8 cellular contexts compared by ENCODE assay signal in the genomic region with DNA sequence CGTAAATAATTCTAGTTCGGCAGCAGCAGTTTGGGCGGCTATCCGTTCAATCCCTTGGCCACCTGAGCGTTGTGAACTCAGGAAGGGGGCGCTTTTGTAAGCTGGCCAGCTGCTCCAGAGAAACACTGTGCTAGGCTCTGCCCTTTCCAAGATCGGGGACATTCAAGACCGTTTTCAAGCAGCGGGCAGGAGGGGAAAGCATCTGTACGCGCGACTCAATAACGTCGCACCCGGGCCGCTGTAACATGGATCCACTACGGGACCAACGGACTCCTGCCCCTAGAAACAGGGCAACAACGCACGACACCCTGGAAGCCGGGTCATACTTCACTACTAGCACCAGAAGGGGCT. TPM values are rescaled to one million over a fixed set of nuclear protein-coding genes. Genes with fewer than 3 reads are reported as not detected.
DNase-seq lines count a peak whose midpoint lies in the region; ATAC-seq and TF ChIP-seq lines count a peak whose summit lies in the region.

No MANE protein-coding gene starts in this region.

- H3K36me3 Mint-ChIP-seq in activated naive CD4-positive, alpha-beta T cell treated with anti-CD3 and anti-CD28 coated beads for 36 hours (ENCODE audit: low read depth): peaks cover 32% of the 10 kb centered on the region

- H3K27me3 Mint-ChIP-seq in activated naive CD4-positive, alpha-beta T cell treated with anti-CD3 and anti-CD28 coated beads for 36 hours (ENCODE audit: low read depth): peaks cover 2% of the 10 kb centered on the region

- no peaks in the 10 kb centered on the region for H3K9me3 Mint-ChIP-seq in activated naive CD4-positive, alpha-beta T cell treated with anti-CD3 and anti-CD28 coated beads for 36 hours

- H3K4me3 Mint-ChIP-seq in activated naive CD4-positive, alpha-beta T cell treated with anti-CD3 and anti-CD28 coated beads for 36 hours: peak overlapping the region; percentile 98

- peak; percentile 20 for ATAC-seq in HG03432 (IDR thresholded peaks at IDR 0.05; ENCODE audit: unreplicated experiment)
- no peak for ATAC-seq in gastrocnemius medialis
- ATAC-seq in omental fat pad (ENCODE audit: low FRiP score): no peak

- H3K27ac Mint-ChIP-seq in activated naive CD4-positive, alpha-beta T cell treated with anti-CD3 and anti-CD28 coated beads for 36 hours: peak overlapping the region; percentile 90

- no peak for DNase-seq in activated naive CD4-positive, alpha-beta T cell treated with anti-CD3 and anti-CD28 coated beads for 36 hours
- no peak for DNase-seq in activated naive CD4-positive, alpha-beta T cell treated with Interleukin-2 at 50 U/mL for 16 hours
- DNase-seq in SJSA1 (ENCODE audit: low read depth in 1 of 2, low spot score in 2 of 2) (no peak), fibroblast of pulmonary artery (ENCODE audit: low read depth) (no peak), gastrocnemius medialis (no peak), NCI-H2029 treated with DMSO at 0.1 percent for 48 hours (lab: John Stamatoyannopoulos, UW) (no peak), omental fat pad (ENCODE audit: low spot score) (no peak)

- CTCF ChIA-PET in activated naive CD4-positive, alpha-beta T cell treated with anti-CD3 and anti-CD28 coated beads for 36 hours (lab: Charles Lee): interaction anchor here (1.0 to 8.7 kb wide), 14 partner anchors 10 to 146 kb away, joined by 3 to 81 read pairs (median 4); no protein-coding TSS in a partner anchor

- no peaks in the 10 kb centered on the region for H3K27me3 ChIP-seq in SJSA1 (replicated peaks)
- peaks cover 0 to 10% (median 5%) of the 10 kb centered on the region in 3 donors for H3K27me3 ChIP-seq in gastrocnemius medialis

- H3K9me3 ChIP-seq in SJSA1 (replicated peaks): no peaks in the 10 kb centered on the region
- no peaks in the 10 kb centered on the region for H3K9me3 ChIP-seq in gastrocnemius medialis

- peak overlapping the region; percentile 79 for H3K4me3 ChIP-seq in SJSA1
- peak overlapping the region; percentile 88 for H3K4me3 ChIP-seq in fibroblast of pulmonary artery (replicated peaks; ENCODE audit: low read depth, low read length)
- H3K4me3 ChIP-seq in gastrocnemius medialis: peak overlapping the region; percentile 57 to 87 (median 62)

- intact Hi-C loops in activated naive CD4-positive, alpha-beta T cell treated with anti-CD3 and anti-CD28 coated beads for 36 hours (cut with micrococcal nuclease): loop anchor here (1.0 to 2.0 kb wide), 2 partner anchors 28 to 64 kb away; no protein-coding TSS in a partner anchor
- intact Hi-C loops in gastrocnemius medialis (cut with DNase I; ENCODE audit: low total_unique reads): loop anchor here (5.0 kb wide), 1 partner anchor 130 kb away; the partner anchor contains the start of gene CDC6

- H3K4me1 Mint-ChIP-seq in activated naive CD4-positive, alpha-beta T cell treated with anti-CD3 and anti-CD28 coated beads for 36 hours (ENCODE audit: low read depth): peaks cover 26% of the 10 kb centered on the region

- TF ChIP-seq CTCF in fibroblast of pulmonary artery (IDR thresholded peaks at IDR 0.05; ENCODE audit: low read length, missing control alignments): no peak
- no peak for TF ChIP-seq CTCF in gastrocnemius medialis (IDR thresholded peaks at IDR 0.05 in 4 of 5, conservative IDR thresholded peaks at IDR 0.05 in 1 of 5)
- no peak for TF ChIP-seq CTCF in omental fat pad (IDR thresholded peaks at IDR 0.05)

- TF ChIP-seq POLR2A in gastrocnemius medialis (IDR thresholded peaks at IDR 0.05): no peak

- in situ Hi-C loops in gastrocnemius medialis (cut with MboI; ENCODE audit: low sequenced_read_pairs in 4 of 4): loop anchor here in 1 of 4 donors (10.0 kb wide), 1 partner anchor 112 kb away; the partner anchor contains the start of gene RARA

- H3K27ac ChIP-seq in SJSA1 (peak overlapping the region; percentile 96), gastrocnemius medialis (no peak overlapping the region)

- H3K4me1 ChIP-seq in SJSA1 (replicated peaks) (peaks cover 19% of the 10 kb centered on the region), gastrocnemius medialis (peaks cover 6 to 10% of the 10 kb centered on the region in 2 donors)

- peaks cover 54% of the 10 kb centered on the region for H3K36me3 ChIP-seq in SJSA1
- no peaks in the 10 kb centered on the region for H3K36me3 ChIP-seq in gastrocnemius medialis

RNA-seq across cellular contexts. Expression of gene TOP2A, which starts 0.5 kb away (rescaled TPM):
- 100 to 1,000 TPM; 410 to 416 TPM for total RNA-seq in activated naive CD4-positive, alpha-beta T cell treated with anti-CD3 and anti-CD28 coated beads for 36 hours
- 264 and 389 TPM in 2 replicates for total RNA-seq in SJSA1 (2014; rRNA removed; shearing (Covaris generic))
- total RNA-seq in gastrocnemius medialis: 1 to 10 TPM in 2 of 4 donors, under 1 TPM in 2; 0.26 to 1.6 (median 1.0) TPM
- total RNA-seq in omental fat pad: 10 to 100 TPM in 1 of 4 donors, 1 to 10 TPM in 2, under 1 TPM in 1; 0.65 to 12.7 (median 2.3) TPM

RNA-seq across cellular contexts. Expression of gene IGFBP4, which starts 26.0 kb away (rescaled TPM):
- 1 to 10 TPM; 8.8 to 9.2 TPM for total RNA-seq in activated naive CD4-positive, alpha-beta T cell treated with anti-CD3 and anti-CD28 coated beads for 36 hours
- 19.2 and 22.5 TPM in 2 replicates for total RNA-seq in SJSA1 (2014; rRNA removed; shearing (Covaris generic))
- total RNA-seq in gastrocnemius medialis (10 to 100 TPM; 14.5 to 56.8 (median 36.5) TPM), omental fat pad (100 to 1,000 TPM; 352 to 633 (median 429) TPM)

RNA-seq across cellular contexts. Expression of gene GJD3, which starts 52.7 kb away (rescaled TPM):
- total RNA-seq in activated naive CD4-positive, alpha-beta T cell treated with anti-CD3 and anti-CD28 coated beads for 36 hours: not detected
- total RNA-seq in SJSA1 (2014; rRNA removed; shearing (Covaris generic)): not detected in 2 replicates
- 1 to 10 TPM in 1 of 4 donors, under 1 TPM in 1, not detected in 2; 0.98 to 1.2 TPM for total RNA-seq in gastrocnemius medialis
- 1 to 10 TPM in 1 of 4 donors, under 1 TPM in 1, not detected in 2; 0.60 to 2.0 TPM for total RNA-seq in omental fat pad

Comparison
In these comparisons a context has a peak if more than half of its experiments do, and no peak if none do; other contexts are left out.
1. RNA of gene TOP2A, which starts 0.5 kb away (total RNA-seq): 410 to 416 TPM in activated naive CD4-positive, alpha-beta T cell treated with anti-CD3 and anti-CD28 coated beads for 36 hours and 264 to 389 TPM in SJSA1; 0.65 to 12.7 TPM in omental fat pad and 0.26 to 1.6 TPM in gastrocnemius medialis; every median in the first group is over 10 times any median in the second.
2. RNA of gene IGFBP4, which starts 26.0 kb away (total RNA-seq): 352 to 633 TPM in omental fat pad; 14.5 to 56.8 TPM in gastrocnemius medialis, 19.2 to 22.5 TPM in SJSA1 and 8.8 to 9.2 TPM in activated naive CD4-positive, alpha-beta T cell treated with anti-CD3 and anti-CD28 coated beads for 36 hours; every median in the first group is over 4 times any median in the second.
3. Peak in every context shown above with its lines, with median percentiles within 50 percentile points of each other: H3K4me3 ChIP-seq.